ENCODE assay signal across 8 cellular contexts in genomic region chr11:47714554-47715081, GRCh38. TPM values are rescaled to one million over a fixed set of nuclear protein-coding genes. Genes with fewer than 3 reads are reported as not detected.
DNase-seq lines count a peak whose midpoint lies in the region; ATAC-seq and TF ChIP-seq lines count a peak whose summit lies in the region.

No MANE protein-coding gene starts in this region.

- DNase-seq in Right ventricle myocardium inferior (ENCODE audit: missing footprints) = peak; percentile 75
- no peak for DNase-seq in cardiac septum (ENCODE audit: low spot score)
- peak; percentile 49 for DNase-seq in NCI-H1092 treated with DMSO at 0.1 percent for 48 hours (lab: John Stamatoyannopoulos, UW)
- no peak for DNase-seq in activated naive CD4-positive, alpha-beta T cell treated with anti-CD3 and anti-CD28 coated beads, Interleukin-2, amount 50 U/mL, for 72 hours (ENCODE audit: low spot score in 2 of 2)
- no peak for DNase-seq in right atrium auricular region (ENCODE audit: low spot score)
- no peak for DNase-seq in HuH-7 (ENCODE audit: low spot score)

- ATAC-seq in Right ventricle myocardium inferior (peak; percentile 32), GM21423 (IDR thresholded peaks at IDR 0.05; ENCODE audit: unreplicated experiment) (no peak)
- no peak for ATAC-seq in activated naive CD4-positive, alpha-beta T cell treated with anti-CD3 and anti-CD28 coated beads, Interleukin-2, amount 50 U/mL, for 72 hours

- TF ChIP-seq CTCF in right atrium auricular region (IDR thresholded peaks at IDR 0.05) = no peak

- peak overlapping the region; percentile 96 to 99 for H3K27ac Mint-ChIP-seq in activated naive CD4-positive, alpha-beta T cell treated with anti-CD3 and anti-CD28 coated beads, Interleukin-2, amount 50 U/mL, for 72 hours

- H3K27ac ChIP-seq in right atrium auricular region = peak overlapping the region; percentile 50 to 72
- peak overlapping the region; percentile 8 for H3K27ac ChIP-seq in skeletal muscle tissue (ENCODE audit: low read depth, low read length)

- H3K4me1 ChIP-seq in right atrium auricular region = peaks cover 0 to 6% of the 10 kb centered on the region in 2 donors
- peaks cover 4 to 11% (median 5%) of the 10 kb centered on the region in 3 donors for H3K4me1 ChIP-seq in skeletal muscle tissue (ENCODE audit: control insufficient read depth in 3 of 3, insufficient read depth in 3 of 3, low read length in 3 of 3)

- no peaks in the 10 kb centered on the region for H3K9me3 ChIP-seq in right atrium auricular region
- no peaks in the 10 kb centered on the region for H3K9me3 ChIP-seq in skeletal muscle tissue (ENCODE audit: control insufficient read depth in 3 of 3, low read length in 3 of 3)

- intact Hi-C loops in Right ventricle myocardium inferior (cut with DNase I) = no loop called here
- intact Hi-C loops in cardiac septum (cut with DNase I) = no loop called here

- H3K9me3 Mint-ChIP-seq in activated naive CD4-positive, alpha-beta T cell treated with anti-CD3 and anti-CD28 coated beads, Interleukin-2, amount 50 U/mL, for 72 hours = no peaks in the 10 kb centered on the region

- peak overlapping the region; percentile 58 to 79 (median 74) for H3K9ac ChIP-seq in skeletal muscle tissue (ENCODE audit: low read depth in 1 of 3, low read length in 3 of 3)

- peaks cover 5 to 12% of the 10 kb centered on the region in 2 donors for H3K36me3 Mint-ChIP-seq in activated naive CD4-positive, alpha-beta T cell treated with anti-CD3 and anti-CD28 coated beads, Interleukin-2, amount 50 U/mL, for 72 hours

- no peaks in the 10 kb centered on the region for H3K27me3 ChIP-seq in right atrium auricular region
- H3K27me3 ChIP-seq in skeletal muscle tissue (ENCODE audit: control insufficient read depth in 3 of 3, insufficient read depth in 3 of 3, low read length in 3 of 3) = no peaks in the 10 kb centered on the region

- H3K4me3 ChIP-seq in right atrium auricular region (peak overlapping the region; percentile 53 to 75), skeletal muscle tissue (ENCODE audit: low read length in 3 of 3) (peak overlapping the region; percentile 67 to 88 (median 85))

- H3K36me3 ChIP-seq in right atrium auricular region = peaks cover 25% of the 10 kb centered on the region
- peaks cover 16 to 29% (median 22%) of the 10 kb centered on the region in 3 donors for H3K36me3 ChIP-seq in skeletal muscle tissue (ENCODE audit: control insufficient read depth in 3 of 3, insufficient read depth in 3 of 3, low read length in 3 of 3)

RNA-seq across cellular contexts. Expression of gene AGBL2, which starts 0.6 kb away (rescaled TPM):
- total RNA-seq in Right ventricle myocardium inferior = 0.14 TPM
- 1.2 TPM for total RNA-seq in cardiac septum
- total RNA-seq in activated naive CD4-positive, alpha-beta T cell treated with anti-CD3 and anti-CD28 coated beads, Interleukin-2, amount 50 U/mL, for 72 hours = 1 to 10 TPM; 4.3 to 6.0 TPM
- not detected for total RNA-seq in right atrium auricular region
- 2.6 TPM for total RNA-seq in skeletal muscle tissue

RNA-seq across cellular contexts. Expression of gene FNBP4, which starts 52.5 kb away (rescaled TPM):
- total RNA-seq in Right ventricle myocardium inferior (36.5 TPM), cardiac septum (41.7 TPM), right atrium auricular region (10 to 100 TPM; 31.0 to 37.8 TPM), skeletal muscle tissue (71.0 TPM)
- total RNA-seq in activated naive CD4-positive, alpha-beta T cell treated with anti-CD3 and anti-CD28 coated beads, Interleukin-2, amount 50 U/mL, for 72 hours = 100 to 1,000 TPM; 130 to 147 TPM

Comparison
In these comparisons a context has a peak if more than half of its experiments do, and no peak if none do; other contexts are left out.
1. DNase-seq: peak in Right ventricle myocardium inferior (single experiment) and NCI-H1092 treated with DMSO at 0.1 percent for 48 hours (single experiment); none in cardiac septum (single experiment), activated naive CD4-positive, alpha-beta T cell treated with anti-CD3 and anti-CD28 coated beads, Interleukin-2, amount 50 U/mL, for 72 hours (0 of 2), right atrium auricular region (single experiment) and HuH-7 (single experiment).